17 cellular contexts compared by ENCODE assay signal in genomic region chr21:15090390-15090789, GRCh38. TPM values are rescaled to one million over a fixed set of nuclear protein-coding genes. Genes with fewer than 3 reads are reported as not detected.
A peak's percentile ranks its signal among the peaks of the same experiment; 100 is the strongest.
DNase-seq lines count a peak whose midpoint lies in the region; ATAC-seq, FAIRE-seq and TF ChIP-seq lines count a peak whose summit lies in the region.
"Had no signal": no experiment of that assay in that cellular context is flagged by ENCODE, and none has a peak within 500 bp of the region (broad histone marks: within the 10 kb centered on the region; RNA-seq: fewer than 3 reads in every experiment).

No MANE protein-coding gene starts in this region.

- TF ChIP-seq CTCF in pancreas (IDR thresholded peaks at IDR 0.05) = no peak

- WGBS in pancreas, 2 donors = 45 to 50% methylated on average over 1 of the region's 1 CpG

- H3K27me3 ChIP-seq in pancreas = no peaks in the 10 kb centered on the region

- DNase-seq in RCC 7860 (ENCODE audit: low spot score) (no peak), pancreas (no peak), COLO829 (ENCODE audit: low spot score) (no peak)
- DNase-seq: 8988T; C1 segment of cervical spinal cord; Caco-2; CD4-positive, alpha-beta memory T cell; DMS153; DND-41; H9 had no signal

- no peaks in the 10 kb centered on the region for H3K36me3 ChIP-seq in pancreas

- H3K4me3 ChIP-seq in pancreas = no peak overlapping the region
- H3K4me3 ChIP-seq: GM12878, GM23338 had no signal

- H3K9me3 ChIP-seq in pancreas = peaks cover 0 to 7% (median 0%) of the 10 kb centered on the region in 4 donors
- H3K9me3 ChIP-seq: Caco-2 had no signal

- ATAC-seq in pancreas (no peak), HG02885 (IDR thresholded peaks at IDR 0.05; ENCODE audit: poor library complexity, unreplicated experiment) (no peak), GM18909 (IDR thresholded peaks at IDR 0.05; ENCODE audit: poor library complexity, unreplicated experiment) (no peak)
- ATAC-seq: GM12878, GM23338, HCT116 had no signal

- intact Hi-C loops in pancreas (cut with DNase I) = no loop called here

- H3K27ac ChIP-seq in pancreas = no peak overlapping the region

- H3K4me1 ChIP-seq in pancreas = peaks cover 0 to 4% (median 0%) of the 10 kb centered on the region in 3 donors
- H3K4me1 ChIP-seq: Caco-2 had no signal

- FAIRE-seq in RCC 7860 (lab: Jason Lieb, UNC) (peak; percentile 59), endometrium (lab: Jason Lieb, UNC) (peak; percentile 74), pancreas (lab: Jason Lieb, UNC) (peak; percentile 60)
- FAIRE-seq: G401.6, GM12878 had no signal

RNA-seq across cellular contexts. Expression of gene NRIP1, which starts 25.6 kb away (rescaled TPM):
- 10 to 100 TPM; 23.4 to 33.5 (median 25.1) TPM for total RNA-seq in pancreas
- polyA plus RNA-seq in pancreas = 1 to 10 TPM; 3.7 to 4.2 TPM
